Comparison of ENCODE assay signal across 17 cellular contexts in genomic region chr15:58903232-58903631, GRCh38. TPM values are rescaled to one million over a fixed set of nuclear protein-coding genes. Genes with fewer than 3 reads are reported as not detected.
DNase-seq lines count a peak whose midpoint lies in the region; ATAC-seq and TF ChIP-seq lines count a peak whose summit lies in the region.
"Had no signal": no experiment of that assay in that cellular context is flagged by ENCODE, and none has a peak within 500 bp of the region (broad histone marks: within the 10 kb centered on the region; RNA-seq: fewer than 3 reads in every experiment).

No MANE protein-coding gene starts in this region.

- H2AFZ ChIP-seq in ACC112 (ENCODE audit: low read length, unreplicated experiment), result no peak overlapping the region

- peaks cover 3% of the 10 kb centered on the region for H3K4me1 ChIP-seq in ACC112 (ENCODE audit: control insufficient read depth, insufficient read depth, low read length, unreplicated experiment)
- peaks cover 0 to 10% (median 0%) of the 10 kb centered on the region in 6 donors for H3K4me1 ChIP-seq in spleen

- H3K27me3 Mint-ChIP-seq in osteocyte (ENCODE audit: unreplicated experiment), result no peaks in the 10 kb centered on the region

- TF ChIP-seq CTCF in osteocyte (IDR thresholded peaks at IDR 0.05), result no peak
- TF ChIP-seq CTCF in spleen (IDR thresholded peaks at IDR 0.05 in 8 of 11, conservative IDR thresholded peaks at IDR 0.05 in 3 of 11), result no peak

- peaks cover 15% of the 10 kb centered on the region for H3K4me1 Mint-ChIP-seq in osteocyte (ENCODE audit: unreplicated experiment)
- H3K4me1 Mint-ChIP-seq: CD14-positive monocyte had no signal

- intact Hi-C loops in spleen (cut with DNase I; ENCODE audit: low total_unique reads), result no loop called here

- ATAC-seq in HG02610 (IDR thresholded peaks at IDR 0.05; ENCODE audit: unreplicated experiment), result no peak

- peak overlapping the region; percentile 56 for H3K27ac ChIP-seq in ACC112 (ENCODE audit: low read depth, low read length)
- no peak overlapping the region for H3K27ac ChIP-seq in spleen

- H3K9me3 Mint-ChIP-seq in osteocyte (ENCODE audit: unreplicated experiment), result no peaks in the 10 kb centered on the region
- H3K9me3 Mint-ChIP-seq: CD14-positive monocyte had no signal

- no peaks in the 10 kb centered on the region for H3K9me3 ChIP-seq in spleen

- no peaks in the 10 kb centered on the region for H3K27me3 ChIP-seq in ACC112 (ENCODE audit: insufficient read depth, low read length)
- H3K27me3 ChIP-seq in spleen (replicated peaks in 1 of 7), result no peaks in the 10 kb centered on the region

- no peak for TF ChIP-seq POLR2A in spleen (IDR thresholded peaks at IDR 0.05)

- H3K27ac Mint-ChIP-seq in osteocyte (ENCODE audit: unreplicated experiment), result peak overlapping the region; percentile 75

- H3K36me3 ChIP-seq in ACC112 (ENCODE audit: insufficient read depth, low read length) (peaks cover 27% of the 10 kb centered on the region), spleen (peaks cover 0 to 89% (median 39%) of the 10 kb centered on the region in 6 donors)

- peak; percentile 5 for DNase-seq in T1000 (lab: John Stamatoyannopoulos, UW)
- DNase-seq in fibroblast of gingiva (ENCODE audit: low read depth), result peak; percentile 54
- DNase-seq in osteocyte (ENCODE audit: extremely low spot score, unreplicated experiment), result no peak
- DNase-seq in SHP77 (lab: John Stamatoyannopoulos, UW), result no peak
- no peak for DNase-seq in spleen
- no peak for DNase-seq in inferior parietal cortex (ENCODE audit: extremely low spot score)
- DNase-seq: 8988T, COR-L47, DMS153, HCEC 1CT, NCI-H1436 treated with DMSO at 0.1 percent for 48 hours, NCI-H2081, NCI-H524, SIG-M5 had no signal

- H3K79me2 ChIP-seq in ACC112 (ENCODE audit: control insufficient read depth, insufficient read depth, low read length, unreplicated experiment), result peaks cover 27% of the 10 kb centered on the region

- H3K4me3 ChIP-seq in ACC112 (ENCODE audit: low read depth, low read length) (no peak overlapping the region), spleen (no peak overlapping the region)

- WGBS in spleen, 5 donors, result 87 to 97% (median 88%) methylated on average over 6 of the region's 6 CpGs

- no peak overlapping the region for H3K4me3 Mint-ChIP-seq in osteocyte (ENCODE audit: unreplicated experiment)
- H3K4me3 Mint-ChIP-seq: CD14-positive monocyte had no signal

- peaks cover 31% of the 10 kb centered on the region for H3K36me3 Mint-ChIP-seq in osteocyte (ENCODE audit: unreplicated experiment)

RNA-seq across cellular contexts. Expression of gene SLTM, which starts 30.2 kb away (rescaled TPM):
- total RNA-seq in osteocyte (87.3 and 93.9 TPM in 2 replicates), spleen (100 to 1,000 TPM in 6 of 7 donors, 10 to 100 TPM in 1; 95.4 to 176 (median 119) TPM)
- polyA plus RNA-seq in spleen, result 10 to 100 TPM; 43.7 to 70.0 (median 61.6) TPM

Comparison
In these comparisons a context has a peak if more than half of its experiments do, and no peak if none do; other contexts are left out.
1. DNase-seq: peak in T1000 (single experiment) and fibroblast of gingiva (single experiment); none in osteocyte (single experiment), SHP77 (0 of 2), spleen (single experiment) and inferior parietal cortex (single experiment).